Comparison of ENCODE assay signal across 1 cellular context in genomic region chr7:28142650-28143049, GRCh38.
TF ChIP-seq lines count a peak whose summit lies in the region.

No MANE protein-coding gene starts in this region.

TF ChIP-seq in WTC11, 78 proteins besides CTCF, POLR2A, EP300 and RAD21 (continued from another document):
- TF ChIP-seq ZNF532 (CRISPR knock-in tag; IDR thresholded peaks at IDR 0.05; ENCODE audit: borderline replicate concordance): no peak
TF ChIP-seq in WTC11: peak in this region for 0.
